In genomic region chr15:98648654-98649537, GRCh38 we compare ENCODE assay signal across 8 cellular contexts. TPM values are rescaled to one million over a fixed set of nuclear protein-coding genes. Genes with fewer than 3 reads are reported as not detected.
A peak's percentile ranks its signal among the peaks of the same experiment; 100 is the strongest.
DNase-seq lines count a peak whose midpoint lies in the region; ATAC-seq, FAIRE-seq and TF ChIP-seq lines count a peak whose summit lies in the region.

No MANE protein-coding gene starts in this region.

- WGBS in GM23248 (ENCODE audit: low coverage in 1 of 2, low lambda C conversion rate in 2 of 2, missing lambda C conversion rate in 2 of 2), 2 experiments: 1% methylated on average over 28 to 91 of the region's 122 CpGs

- H3K36me3 Mint-ChIP-seq in activated CD8-positive, alpha-beta T cell treated with anti-CD3 and anti-CD28 coated beads for 36 hours (ENCODE audit: low read depth): peaks cover 8% of the 10 kb centered on the region

- H3K9me3 Mint-ChIP-seq in activated CD8-positive, alpha-beta T cell treated with anti-CD3 and anti-CD28 coated beads for 36 hours: no peaks in the 10 kb centered on the region

- H3K27me3 ChIP-seq in GM23248 (replicated peaks; ENCODE audit: insufficient read depth): peaks cover 30% of the 10 kb centered on the region
- peaks cover 7 to 19% of the 10 kb centered on the region in 2 experiments for H3K27me3 ChIP-seq in endothelial cell of umbilical vein (ENCODE audit: control insufficient read depth in 2 of 2, insufficient read depth in 2 of 2, low read length in 2 of 2)
- H3K27me3 ChIP-seq in subcutaneous abdominal adipose tissue (ENCODE audit: control insufficient read depth in 5 of 5, insufficient read depth in 4 of 5, low read length in 5 of 5): peaks cover 4 to 33% (median 22%) of the 10 kb centered on the region in 5 donors

- H3K27ac ChIP-seq in GM23248: peak overlapping the region; percentile 86
- H3K27ac ChIP-seq in endothelial cell of umbilical vein (ENCODE audit: insufficient read depth, low read depth, low read length): peak overlapping the region; percentile 62
- no peak overlapping the region for H3K27ac ChIP-seq in subcutaneous abdominal adipose tissue (ENCODE audit: low read depth, low read length)

- H3K27ac Mint-ChIP-seq in activated CD8-positive, alpha-beta T cell treated with anti-CD3 and anti-CD28 coated beads for 36 hours: peak overlapping the region; percentile 90

- no peaks in the 10 kb centered on the region for H3K9me2 ChIP-seq in GM23248 (ENCODE audit: insufficient read depth)

- no peak for TF ChIP-seq POLR2A in endothelial cell of umbilical vein (IDR thresholded peaks at IDR 0.05; ENCODE audit: low read depth, low read length)

- H3K36me3 ChIP-seq in GM23248 (ENCODE audit: low read depth) (no peaks in the 10 kb centered on the region), endothelial cell of umbilical vein (ENCODE audit: control insufficient read depth in 2 of 2, extremely low read depth in 1 of 2, insufficient read depth in 2 of 2, low read length in 2 of 2) (no peaks in the 10 kb centered on the region), subcutaneous abdominal adipose tissue (ENCODE audit: control insufficient read depth in 5 of 5, insufficient read depth in 5 of 5, low read length in 5 of 5) (no peaks in the 10 kb centered on the region)

- intact Hi-C loops in activated CD8-positive, alpha-beta T cell treated with anti-CD3 and anti-CD28 coated beads for 36 hours (cut with micrococcal nuclease): no loop called here
- intact Hi-C loops in endothelial cell of umbilical vein (cut with micrococcal nuclease): loop anchor here (1.0 to 2.0 kb wide), 8 partner anchors 101 to 427 kb away; no protein-coding TSS in a partner anchor

- DNase-seq in GM10248 (ENCODE audit: extremely low spot score) (peak; percentile 45), GM23248 (peak; percentile 78), LNCaP clone FGC (ENCODE audit: low read depth) (no peak), endothelial cell of umbilical vein (ENCODE audit: low read depth, low spot score) (peak; percentile 52), midbrain (lab: John Stamatoyannopoulos, UW) (peak; percentile 60), NCI-H187 (lab: John Stamatoyannopoulos, UW) (no peak)
- DNase-seq in activated CD8-positive, alpha-beta T cell treated with anti-CD3 and anti-CD28 coated beads for 36 hours: peak; percentile 47

- H3K4me2 ChIP-seq in GM23248 (ENCODE audit: unreplicated experiment) (peak overlapping the region; percentile 99), endothelial cell of umbilical vein (ENCODE audit: insufficient read depth, low read length) (peak overlapping the region; percentile 47)

- no peaks in the 10 kb centered on the region for H3K9me1 ChIP-seq in endothelial cell of umbilical vein (replicated peaks; ENCODE audit: control insufficient read depth, extremely low read depth, insufficient read depth, low read length)

- in situ Hi-C loops in GM23248 (cut with MboI): loop anchor here (10.0 kb wide), 2 partner anchors 134 to 204 kb away; no protein-coding TSS in a partner anchor

- CTCF ChIA-PET in GM10248 (lab: Yijun Ruan, JAX): interaction anchor here (1.1 to 1.2 kb wide), 2 partner anchors 10 to 130 kb away, joined by 3 to 5 read pairs; no protein-coding TSS in a partner anchor
- CTCF ChIA-PET in activated CD8-positive, alpha-beta T cell treated with anti-CD3 and anti-CD28 coated beads for 36 hours (lab: Charles Lee): interaction anchor here (0.8 to 3.8 kb wide), 3 partner anchors 8 to 129 kb away, joined by 4 to 28 read pairs (median 24); no protein-coding TSS in a partner anchor
- CTCF ChIA-PET in endothelial cell of umbilical vein (lab: Charles Lee): interaction anchor here (0.8 to 4.3 kb wide), 8 partner anchors 9 to 428 kb away, joined by 3 to 46 read pairs (median 6); no protein-coding TSS in a partner anchor

- H4K20me1 ChIP-seq in GM23248 (ENCODE audit: insufficient read depth): no peaks in the 10 kb centered on the region; the same call in 1 of the 2 replicates
- peaks cover 3% of the 10 kb centered on the region for H4K20me1 ChIP-seq in endothelial cell of umbilical vein (replicated peaks; ENCODE audit: control insufficient read depth, extremely low read depth, insufficient read depth, low read length)

- H3K4me1 ChIP-seq in GM23248 (ENCODE audit: insufficient read depth) (peaks cover 22% of the 10 kb centered on the region), endothelial cell of umbilical vein (ENCODE audit: control insufficient read depth, extremely low read depth, insufficient read depth, low read length) (peaks cover 20% of the 10 kb centered on the region), subcutaneous abdominal adipose tissue (ENCODE audit: control insufficient read depth in 5 of 5, insufficient read depth in 5 of 5, low read length in 5 of 5) (peaks cover 0 to 38% (median 28%) of the 10 kb centered on the region in 5 donors)

- H3K9ac ChIP-seq in GM23248 (peak overlapping the region; percentile 89), endothelial cell of umbilical vein (replicated peaks; ENCODE audit: extremely low read depth, insufficient read depth, low read length) (peak overlapping the region; percentile 67), subcutaneous abdominal adipose tissue (ENCODE audit: low read length in 5 of 5) (peak overlapping the region in 4 of 5 donors; percentile 22 to 77 (median 50))

- no peak for FAIRE-seq in endothelial cell of umbilical vein (lab: Jason Lieb, UNC)

- H3K9me3 ChIP-seq in GM23248 (ENCODE audit: low read depth): no peaks in the 10 kb centered on the region
- H3K9me3 ChIP-seq in endothelial cell of umbilical vein (replicated peaks; ENCODE audit: control insufficient read depth, insufficient read depth, low read length): no peaks in the 10 kb centered on the region
- H3K9me3 ChIP-seq in subcutaneous abdominal adipose tissue (ENCODE audit: control insufficient read depth in 5 of 5, low read length in 5 of 5): no peaks in the 10 kb centered on the region

- peaks cover 15% of the 10 kb centered on the region for H3K27me3 Mint-ChIP-seq in activated CD8-positive, alpha-beta T cell treated with anti-CD3 and anti-CD28 coated beads for 36 hours

- dilution Hi-C loops in endothelial cell of umbilical vein (cut with MboI; ENCODE audit: extremely low pct_ligation_motif_present, low sequenced_read_pairs): no loop called here

- H3K4me1 Mint-ChIP-seq in activated CD8-positive, alpha-beta T cell treated with anti-CD3 and anti-CD28 coated beads for 36 hours (ENCODE audit: low read depth): peaks cover 31% of the 10 kb centered on the region

- POLR2A ChIA-PET in GM10248 (lab: Yijun Ruan, JAX) (no interaction called here), endothelial cell of umbilical vein (lab: Charles Lee) (no interaction called here)
- POLR2A ChIA-PET in activated CD8-positive, alpha-beta T cell treated with anti-CD3 and anti-CD28 coated beads for 36 hours (lab: Charles Lee): interaction anchor here (0.9 to 2.0 kb wide), 4 partner anchors 49 to 207 kb away, joined by 4 to 8 read pairs (median 4); no protein-coding TSS in a partner anchor

- TF ChIP-seq CTCF in GM10248 (IDR thresholded peaks at IDR 0.05; ENCODE audit: control extremely low read depth, extremely low read depth, low read depth, missing control alignments) (no peak), LNCaP clone FGC (IDR thresholded peaks at IDR 0.05; ENCODE audit: control insufficient read depth, extremely low read depth, insufficient read depth) (peak; percentile 24; the same call in 1 of the 2 replicates), endothelial cell of umbilical vein (IDR thresholded peaks at IDR 0.05; ENCODE audit: extremely low read depth in 1 of 2, insufficient read depth in 1 of 2, low read depth in 1 of 2, low read length in 2 of 2) (peak in 1 of 2 donors; percentile 13)
- TF ChIP-seq CTCF in activated CD8-positive, alpha-beta T cell treated with anti-CD3 and anti-CD28 coated beads for 36 hours (IDR thresholded peaks at IDR 0.05): no peak

- peak overlapping the region; percentile 93 for H3K4me3 Mint-ChIP-seq in activated CD8-positive, alpha-beta T cell treated with anti-CD3 and anti-CD28 coated beads for 36 hours

- peak overlapping the region; percentile 86 for H3K4me3 ChIP-seq in GM23248
- peak overlapping the region; percentile 63 for H3K4me3 ChIP-seq in LNCaP clone FGC (ENCODE audit: low read depth, low read length)
- peak overlapping the region; percentile 64 to 96 (median 65) for H3K4me3 ChIP-seq in endothelial cell of umbilical vein (replicated peaks in 1 of 3; ENCODE audit: insufficient read depth in 1 of 3, low read depth in 1 of 3, low read length in 3 of 3)
- peak overlapping the region in 4 of 5 donors; percentile 68 to 80 (median 75) for H3K4me3 ChIP-seq in subcutaneous abdominal adipose tissue (ENCODE audit: low read depth in 1 of 5, low read length in 5 of 5)

- peak; percentile 8 for ATAC-seq in activated CD8-positive, alpha-beta T cell treated with anti-CD3 and anti-CD28 coated beads for 36 hours

- H2AFZ ChIP-seq in GM23248 (peak overlapping the region; percentile 71; the same call in 1 of the 2 replicates), endothelial cell of umbilical vein (ENCODE audit: low read depth, low read length) (peak overlapping the region; percentile 64)

- TSS peak; percentile 28 for BruUV-seq in endothelial cell of umbilical vein (replicated peaks; lab: Mats Ljungman, UMichigan)

- H3K79me2 ChIP-seq in GM23248 (ENCODE audit: insufficient read depth) (peaks cover 46% of the 10 kb centered on the region), endothelial cell of umbilical vein (ENCODE audit: control insufficient read depth, insufficient read depth, low read length) (peaks cover 34% of the 10 kb centered on the region)

- H3F3A ChIP-seq in GM23248 (ENCODE audit: insufficient read depth): peaks cover 35% of the 10 kb centered on the region

TF ChIP-seq in endothelial cell of umbilical vein, 7 proteins besides CTCF, POLR2A, EP300 and RAD21 (continues in another document):
- TF ChIP-seq FOS (IDR thresholded peaks at IDR 0.05; ENCODE audit: borderline replicate concordance, insufficient read depth, low read length) (no peak), MYC (IDR thresholded peaks at IDR 0.05; ENCODE audit: low read depth, low read length) (no peak), MAX (IDR thresholded peaks at IDR 0.05; ENCODE audit: insufficient read depth, insufficient read length) (no peak)

RNA-seq across cellular contexts. Expression of gene IGF1R, which starts 0.6 kb away (rescaled TPM):
- total RNA-seq in GM23248 (2014; rRNA removed; shearing (Covaris generic)): 23.6 and 48.6 TPM in 2 replicates
- polyA plus RNA-seq in GM23248 (2016; fragmentation: Nextera tagmentation; extraction: Ambion mirVana) (22.0 and 26.5 TPM in 2 replicates), endothelial cell of umbilical vein (16.1 and 19.1 TPM in 2 replicates)
- total RNA-seq in activated CD8-positive, alpha-beta T cell treated with anti-CD3 and anti-CD28 coated beads for 36 hours: 10 to 100 TPM; 22.8 to 24.7 TPM
- total RNA-seq in endothelial cell of umbilical vein: 50.9 and 59.1 TPM in 2 replicates
- 15.3 and 17.4 TPM in 2 replicates for polyA plus RNA-seq in endothelial cell of umbilical vein (2011; cell fraction: cytosol; rRNA removed)
- polyA plus RNA-seq in endothelial cell of umbilical vein (2011; cell fraction: nucleus; rRNA removed): 67.9 and 76.7 TPM in 2 replicates
- 9.9 and 12.6 TPM in 2 replicates for polyA plus RNA-seq in endothelial cell of umbilical vein (2012)
- polyA minus RNA-seq in endothelial cell of umbilical vein: 85.3 and 92.3 TPM in 2 replicates
- polyA minus RNA-seq in endothelial cell of umbilical vein (2011; cell fraction: cytosol; rRNA and poly(A)+ RNA removed): 92.3 TPM
- polyA minus RNA-seq in endothelial cell of umbilical vein (2011; cell fraction: nucleus; rRNA and poly(A)+ RNA removed): 126 and 128 TPM in 2 replicates

Comparison
In these comparisons a context has a peak if more than half of its experiments do, and no peak if none do; other contexts are left out.
1. DNase-seq: peak in GM10248 (single experiment), GM23248 (single experiment), activated CD8-positive, alpha-beta T cell treated with anti-CD3 and anti-CD28 coated beads for 36 hours (single experiment), endothelial cell of umbilical vein (single experiment) and midbrain (single experiment); none in LNCaP clone FGC (single experiment) and NCI-H187 (0 of 2).
2. Peak in every context shown above with its lines, with median percentiles within 50 percentile points of each other: H3K4me3 ChIP-seq and H3K9ac ChIP-seq.